18 cellular contexts compared by ENCODE assay signal in the genomic region with DNA sequence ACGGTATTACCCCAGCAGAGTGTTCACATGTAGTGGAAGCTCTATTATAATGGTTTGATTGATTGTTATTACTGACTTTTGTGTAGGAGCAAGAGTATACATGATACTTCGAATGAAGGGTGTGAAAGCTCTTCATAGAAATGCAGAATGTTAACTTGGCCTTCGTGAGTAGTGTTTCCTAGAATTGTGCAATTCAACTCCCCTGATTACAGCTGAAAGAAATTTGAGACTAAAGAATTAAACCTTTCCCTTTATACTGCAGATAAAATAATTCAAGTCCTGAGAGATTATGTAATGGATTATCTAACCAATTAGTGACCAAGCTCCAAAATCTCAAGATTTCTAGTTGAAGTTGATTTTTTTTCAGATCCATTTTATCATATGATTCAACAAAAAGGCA. TPM values are rescaled to one million over a fixed set of nuclear protein-coding genes. Genes with fewer than 3 reads are reported as not detected.
DNase-seq lines count a peak whose midpoint lies in the region; ATAC-seq, FAIRE-seq and TF ChIP-seq lines count a peak whose summit lies in the region.
"Had no signal": no experiment of that assay in that cellular context is flagged by ENCODE, and none has a peak within 500 bp of the region (broad histone marks: within the 10 kb centered on the region; RNA-seq: fewer than 3 reads in every experiment).

No MANE protein-coding gene starts in this region.

- H3K4me3 Mint-ChIP-seq in Caco-2 (ENCODE audit: unreplicated experiment) = no peak overlapping the region
- H3K4me3 Mint-ChIP-seq: activated CD4-positive, alpha-beta memory T cell treated with anti-CD3 and anti-CD28 coated beads for 36 hours; activated T-helper 17 cell treated with anti-CD3 and anti-CD28 coated beads, Interleukin-2, amount 50 U/mL, for 72 hours had no signal

- intact Hi-C loops in Right ventricle myocardium superior (cut with DNase I) (no loop called here), cardiac septum (cut with DNase I) (no loop called here), K562 (cut with micrococcal nuclease) (no loop called here), right cardiac atrium (cut with DNase I) (no loop called here), Caco-2 (cut with micrococcal nuclease; ENCODE audit: unreplicated experiment) (no loop called here)

- peak; percentile 64 for ATAC-seq in Right ventricle myocardium superior (ENCODE audit: poor library complexity)
- ATAC-seq in K562 = peak; percentile 9; the same call in 2 of the 3 replicates
- peak; percentile 66 to 78 for ATAC-seq in right cardiac atrium

- H3K4me1 ChIP-seq in K562 (replicated peaks in 1 of 2; ENCODE audit: control insufficient read depth in 2 of 2, insufficient read depth in 2 of 2, low read length in 2 of 2) (peaks cover 0 to 15% of the 10 kb centered on the region in 2 experiments; a peak in 2 of 5 replicates), right cardiac atrium (ENCODE audit: control insufficient read depth, insufficient read depth, low read length) (peaks cover 5% of the 10 kb centered on the region), Caco-2 (peaks cover 21% of the 10 kb centered on the region)

- in situ Hi-C loops in K562 (cut with MboI) = no loop called here

- TF ChIP-seq EP300 in K562 (IDR thresholded peaks at IDR 0.05; ENCODE audit: low read length) = no peak

- TF ChIP-seq RAD21 in K562 (CRISPR knock-in tag; conservative IDR thresholded peaks at IDR 0.05 in 1 of 2, IDR thresholded peaks at IDR 0.05 in 1 of 2) = no peak

- H3K36me3 ChIP-seq in K562 (ENCODE audit: control insufficient read depth, insufficient read depth, low read length) (no peaks in the 10 kb centered on the region), Caco-2 (ENCODE audit: control insufficient read depth, insufficient read depth, low read length) (no peaks in the 10 kb centered on the region)
- H3K36me3 ChIP-seq: tibial artery had no signal

- H3K9me3 ChIP-seq in K562 (replicated peaks; ENCODE audit: control insufficient read depth, insufficient read depth, low read depth, low read length) (no peaks in the 10 kb centered on the region), right cardiac atrium (ENCODE audit: control insufficient read depth, low read length) (no peaks in the 10 kb centered on the region), Caco-2 (peaks cover 3% of the 10 kb centered on the region; the same call in 1 of the 2 replicates)
- H3K9me3 ChIP-seq: tibial artery had no signal

- no peak overlapping the region for H3K27ac ChIP-seq in K562 (ENCODE audit: extremely low read depth, low read depth, low read length)
- H3K27ac ChIP-seq in right cardiac atrium (ENCODE audit: low read length) = no peak overlapping the region
- H3K27ac ChIP-seq: epithelial cell of prostate, tibial artery had no signal

- H3K27me3 Mint-ChIP-seq in Caco-2 (ENCODE audit: insufficient read depth, unreplicated experiment) = no peaks in the 10 kb centered on the region
- H3K27me3 Mint-ChIP-seq: activated CD4-positive, alpha-beta memory T cell treated with anti-CD3 and anti-CD28 coated beads for 36 hours; activated T-helper 17 cell treated with anti-CD3 and anti-CD28 coated beads, Interleukin-2, amount 50 U/mL, for 72 hours had no signal

- H3K27me3 ChIP-seq in K562 (ENCODE audit: control insufficient read depth in 2 of 2, insufficient read depth in 2 of 2, low read length in 2 of 2) (no peaks in the 10 kb centered on the region), right cardiac atrium (ENCODE audit: control insufficient read depth, insufficient read depth) (no peaks in the 10 kb centered on the region), Caco-2 (replicated peaks; ENCODE audit: control insufficient read depth, insufficient read depth, low read length) (no peaks in the 10 kb centered on the region)
- H3K27me3 ChIP-seq: tibial artery had no signal

- no TSS peak for BruUV-seq in K562 (replicated peaks; lab: Mats Ljungman, UMichigan)
- BruUV-seq in Caco-2 (replicated peaks; lab: Mats Ljungman, UMichigan) = no TSS peak

- no peaks in the 10 kb centered on the region for H3K9me1 ChIP-seq in K562 (ENCODE audit: control insufficient read depth, insufficient read depth, low read length)

- H3K9ac ChIP-seq in K562 (ENCODE audit: insufficient read depth in 1 of 2, low read depth in 2 of 2, low read length in 2 of 2) = no peak overlapping the region

- FAIRE-seq in K562 (lab: Jason Lieb, UNC) = no peak
- FAIRE-seq in RCC 7860 (lab: Jason Lieb, UNC) = no peak

- no peaks in the 10 kb centered on the region for H3K9me3 Mint-ChIP-seq in Caco-2 (ENCODE audit: unreplicated experiment)
- H3K9me3 Mint-ChIP-seq: activated T-helper 17 cell treated with anti-CD3 and anti-CD28 coated beads, Interleukin-2, amount 50 U/mL, for 72 hours had no signal

- no peak for DNase-seq in Right ventricle myocardium superior
- DNase-seq in cardiac septum (ENCODE audit: low spot score) = no peak
- DNase-seq in K562 (ENCODE audit: extremely low read depth in 1 of 4, low spot score in 3 of 4) = no peak
- no peak for DNase-seq in right cardiac atrium
- no peak for DNase-seq in Caco-2
- no peak for DNase-seq in NK-92 treated with Interleukin-12 subunit alpha and Interleukin-12 subunit beta, amount 100 ng/mL, for 24 hours (lab: John Stamatoyannopoulos, UW)
- DNase-seq in NCI-H1048 (lab: John Stamatoyannopoulos, UW) = no peak
- no peak for DNase-seq in RCC 7860 (ENCODE audit: low spot score)
- DNase-seq: central memory CD4-positive, alpha-beta T cell; mesendoderm; NCI-H1417 treated with DMSO at 0.1 percent for 48 hours; NCI-H526 treated with DMSO at 0.1 percent for 48 hours; occipital lobe; T1000; tibial artery had no signal

- H3K4me3 ChIP-seq in K562 (no peak overlapping the region), right cardiac atrium (ENCODE audit: low read length) (no peak overlapping the region), Caco-2 (ENCODE audit: low read depth, low read length) (no peak overlapping the region)
- H3K4me3 ChIP-seq: tibial artery had no signal

- H3K27ac Mint-ChIP-seq in Caco-2 (ENCODE audit: unreplicated experiment) = no peak overlapping the region
- H3K27ac Mint-ChIP-seq: activated CD4-positive, alpha-beta memory T cell treated with anti-CD3 and anti-CD28 coated beads for 36 hours; activated T-helper 17 cell treated with anti-CD3 and anti-CD28 coated beads, Interleukin-2, amount 50 U/mL, for 72 hours had no signal

- CTCF ChIA-PET in K562 (lab: Yijun Ruan, JAX; ENCODE audit: low intra/inter-chr PET ratio) = no interaction called here
- CTCF ChIA-PET in Caco-2 (lab: Charles Lee) = no interaction called here

- POLR2A ChIA-PET in K562 (lab: Yijun Ruan, JAX) (interaction anchor here (1.5 kb wide), 1 partner anchor 9 kb away, joined by 3 read pairs; no protein-coding TSS in a partner anchor), Caco-2 (lab: Charles Lee) (no interaction called here)

- peaks cover 22% of the 10 kb centered on the region for H3K4me1 Mint-ChIP-seq in Caco-2 (ENCODE audit: low read depth, unreplicated experiment)

- TF ChIP-seq CTCF in K562 (IDR thresholded peaks at IDR 0.05 in 2 of 3, conservative IDR thresholded peaks at IDR 0.05 in 1 of 3; ENCODE audit: insufficient read depth in 2 of 3, low read depth in 1 of 3, low read length in 3 of 3) (no peak), Caco-2 (IDR thresholded peaks at IDR 0.05; ENCODE audit: insufficient read depth in 1 of 2, low read depth in 1 of 2, low read length in 1 of 2, severe bottlenecking in 1 of 2, unreplicated experiment in 1 of 2) (no peak)

- H2AFZ ChIP-seq in K562 (ENCODE audit: low read depth, low read length) = no peak overlapping the region

- no peaks in the 10 kb centered on the region; the same call in 1 of the 2 replicates for H4K20me1 ChIP-seq in K562 (replicated peaks; ENCODE audit: control insufficient read depth, insufficient read depth, low read length)

- WGBS in K562 (ENCODE audit: insufficient coverage, low coverage, missing lambda C conversion rate) = 15% methylated on average over 3 of the region's 3 CpGs
- WGBS in right cardiac atrium = 22% methylated on average over 3 of the region's 3 CpGs

- peaks cover 4% of the 10 kb centered on the region for H3K36me3 Mint-ChIP-seq in Caco-2 (ENCODE audit: insufficient read depth, unreplicated experiment)

- H3K79me2 ChIP-seq in K562 (ENCODE audit: control insufficient read depth, insufficient read depth, low read length) = peaks cover 100% of the 10 kb centered on the region

- no peak overlapping the region for H3K4me2 ChIP-seq in K562 (ENCODE audit: insufficient read depth, low read length)

- TF ChIP-seq POLR2A in K562 (conservative IDR thresholded peaks at IDR 0.05) = no peak

TF ChIP-seq in K562, 482 proteins besides CTCF, POLR2A, EP300 and RAD21 (continues in another document):
- TF ChIP-seq, protein P1, sequence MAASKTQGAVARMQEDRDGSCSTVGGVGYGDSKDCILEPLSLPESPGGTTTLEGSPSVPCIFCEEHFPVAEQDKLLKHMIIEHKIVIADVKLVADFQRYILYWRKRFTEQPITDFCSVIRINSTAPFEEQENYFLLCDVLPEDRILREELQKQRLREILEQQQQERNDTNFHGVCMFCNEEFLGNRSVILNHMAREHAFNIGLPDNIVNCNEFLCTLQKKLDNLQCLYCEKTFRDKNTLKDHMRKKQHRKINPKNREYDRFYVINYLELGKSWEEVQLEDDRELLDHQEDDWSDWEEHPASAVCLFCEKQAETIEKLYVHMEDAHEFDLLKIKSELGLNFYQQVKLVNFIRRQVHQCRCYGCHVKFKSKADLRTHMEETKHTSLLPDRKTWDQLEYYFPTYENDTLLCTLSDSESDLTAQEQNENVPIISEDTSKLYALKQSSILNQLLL (CRISPR knock-in tag; IDR thresholded peaks at IDR 0.05; ENCODE audit: borderline replicate concordance) = no peak

RNA-seq across cellular contexts. Expression of a gene that starts 38.2 kb away (rescaled TPM):
- total RNA-seq in Right ventricle myocardium superior = 37.5 TPM
- 45.4 TPM for total RNA-seq in cardiac septum
- total RNA-seq in K562 (2011; cell fraction: chromatin; rRNA removed; ENCODE audit: low replicate concordance) = 80.7 and 221 TPM in 2 replicates
- total RNA-seq in K562 (2011; cell fraction: nucleolus; rRNA removed) = 23.3 and 38.8 TPM in 2 replicates
- 104 and 220 TPM in 2 replicates for total RNA-seq in K562 (2011; cell fraction: nucleoplasm; rRNA removed)
- total RNA-seq in K562 (2014; rRNA removed) = 19.4 and 19.8 TPM in 2 replicates
- 61.2 and 71.7 TPM in 2 replicates for total RNA-seq in K562 (2014; rRNA removed; fragmentation: Illumina TruSeq; extraction: Trizol)
- total RNA-seq in K562 (2015; rRNA removed; fragmentation: Illumina TruSeq; extraction: Trizol) = 50.6 and 56.0 TPM in 2 replicates
- total RNA-seq in K562 (2021) = 50.5 and 56.5 TPM in 2 replicates
- polyA plus RNA-seq in K562 (2011; rRNA removed) = 80.4 and 84.7 TPM in 2 replicates
- polyA plus RNA-seq in K562 (2011; cell fraction: cytosol; rRNA removed) = 21.2 and 44.7 TPM in 2 replicates
- polyA plus RNA-seq in K562 (2011; cell fraction: nucleus; rRNA removed) = 65.4 and 98.1 TPM in 2 replicates
- polyA plus RNA-seq in K562 (2012) = 25.1 and 29.8 TPM in 2 replicates
- polyA plus RNA-seq in K562 (2014; fragmentation: Illumina TruSeq; extraction: Trizol) = 32.0 and 38.9 TPM in 2 replicates
- polyA plus RNA-seq in K562 (2014; fragmentation: Nextera tagmentation; extraction: Ambion mirVana) = 10 to 100 TPM; 27.0 to 68.8 TPM
- polyA plus RNA-seq in K562 (2014; rRNA removed) = 18.6 and 19.1 TPM in 2 replicates
- 282 and 370 TPM in 2 replicates for polyA minus RNA-seq in K562 (2011; rRNA and poly(A)+ RNA removed)
- polyA minus RNA-seq in K562 (2011; cell fraction: cytosol; rRNA and poly(A)+ RNA removed) = 55.7 and 56.6 TPM in 2 replicates
- 62.1 and 148 TPM in 2 replicates for polyA minus RNA-seq in K562 (2011; cell fraction: nucleus; rRNA and poly(A)+ RNA removed)
- total RNA-seq in right cardiac atrium = 10 to 100 TPM; 49.0 to 54.8 (median 53.1) TPM
- 16.9 TPM for polyA plus RNA-seq in right cardiac atrium
- 55.6 and 56.1 TPM in 2 replicates for total RNA-seq in Caco-2 (2022)

Comparison
In these comparisons a context has a peak if more than half of its experiments do, and no peak if none do; other contexts are left out.
1. ATAC-seq: peak in every context shown above with its lines; median percentile 72 in right cardiac atrium; 64 in Right ventricle myocardium superior; 9 in K562.